8 cellular contexts compared by ENCODE assay signal in the genomic region with DNA sequence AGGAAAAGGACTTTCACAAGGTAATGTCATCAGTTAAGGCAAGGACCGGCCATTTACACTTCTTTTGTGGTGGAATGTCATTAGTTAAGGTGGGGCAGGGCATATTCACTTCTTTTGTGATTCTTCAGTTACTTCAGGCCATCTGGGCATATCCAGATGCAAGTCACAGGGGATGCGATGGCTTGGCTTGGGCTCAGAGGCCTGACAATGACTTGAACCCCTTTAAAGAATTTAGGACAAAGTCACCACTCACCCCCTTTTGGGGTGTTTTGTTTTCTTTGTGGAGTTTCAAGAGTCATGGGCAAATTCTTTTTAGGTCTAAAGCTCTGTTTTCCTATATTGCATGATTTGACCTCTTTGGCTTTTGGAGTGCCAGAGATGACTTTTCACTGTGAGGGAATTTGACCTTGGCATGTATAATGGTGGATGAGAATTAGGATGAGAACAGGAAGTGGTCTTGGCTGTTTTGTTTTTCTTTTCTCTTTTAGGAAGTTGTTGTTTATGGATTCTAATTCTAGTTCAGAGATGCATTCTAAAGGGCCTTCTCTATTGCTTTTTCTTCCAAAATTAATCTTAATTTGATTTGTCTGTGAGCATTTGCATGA.
DNase-seq lines count a peak whose midpoint lies in the region; ATAC-seq, FAIRE-seq and TF ChIP-seq lines count a peak whose summit lies in the region.
"Not testable (repeated sequence)": the region's sequence is repeated elsewhere in the genome, so short reads cannot be mapped to it uniquely, and the experiment has no call there.

No MANE protein-coding gene starts in this region.

- peak overlapping the region; percentile 52 for H3K27ac ChIP-seq in fibroblast of lung (ENCODE audit: insufficient read depth, low read length)
- H3K27ac ChIP-seq in keratinocyte (ENCODE audit: control insufficient read depth, insufficient read depth, low read length), result peak overlapping the region; percentile 23

- not testable (repeated sequence) for H3K4me3 Mint-ChIP-seq in activated naive CD8-positive, alpha-beta T cell treated with anti-CD3 and anti-CD28 coated beads, Interleukin-2, amount 50 U/mL, for 24 hours; stimulated activated naive CD8-positive, alpha-beta T cell treated with anti-CD3 and anti-CD28 coated beads, Interleukin-15, Interleukin-2, amounts not matched to agents 100 ng/mL and 50 ng/mL, for 24 hours

- H3K9me1 ChIP-seq in keratinocyte (ENCODE audit: control insufficient read depth, extremely low read depth, insufficient read depth, low read length), result not testable (repeated sequence)

- H3K4me1 Mint-ChIP-seq in activated naive CD8-positive, alpha-beta T cell treated with anti-CD3 and anti-CD28 coated beads, Interleukin-2, amount 50 U/mL, for 24 hours, result peaks cover 15% of the 10 kb centered on the region
- peaks cover 16% of the 10 kb centered on the region for H3K4me1 Mint-ChIP-seq in stimulated activated naive CD8-positive, alpha-beta T cell treated with anti-CD3 and anti-CD28 coated beads, Interleukin-15, Interleukin-2, amounts not matched to agents 100 ng/mL and 50 ng/mL, for 24 hours (ENCODE audit: low read depth)

- peak; percentile 3 for ATAC-seq in GM19351 (IDR thresholded peaks at IDR 0.05; ENCODE audit: unreplicated experiment)
- ATAC-seq in HG02973 (IDR thresholded peaks at IDR 0.05; ENCODE audit: unreplicated experiment), result peak; percentile 23
- ATAC-seq in activated naive CD8-positive, alpha-beta T cell treated with anti-CD3 and anti-CD28 coated beads, Interleukin-2, amount 50 U/mL, for 24 hours, result not testable (repeated sequence)

- H2AFZ ChIP-seq in fibroblast of lung (ENCODE audit: low read length); keratinocyte (ENCODE audit: control insufficient read depth, low read length): not testable (repeated sequence)

- peak overlapping the region; percentile 38 for H3K27ac Mint-ChIP-seq in activated naive CD8-positive, alpha-beta T cell treated with anti-CD3 and anti-CD28 coated beads, Interleukin-2, amount 50 U/mL, for 24 hours
- peak overlapping the region; percentile 42 for H3K27ac Mint-ChIP-seq in stimulated activated naive CD8-positive, alpha-beta T cell treated with anti-CD3 and anti-CD28 coated beads, Interleukin-15, Interleukin-2, amounts not matched to agents 100 ng/mL and 50 ng/mL, for 24 hours

- not testable (repeated sequence) for H3K9me3 Mint-ChIP-seq in activated naive CD8-positive, alpha-beta T cell treated with anti-CD3 and anti-CD28 coated beads, Interleukin-2, amount 50 U/mL, for 24 hours; stimulated activated naive CD8-positive, alpha-beta T cell treated with anti-CD3 and anti-CD28 coated beads, Interleukin-15, Interleukin-2, amounts not matched to agents 100 ng/mL and 50 ng/mL, for 24 hours

- H3K4me1 ChIP-seq in fibroblast of lung (ENCODE audit: control insufficient read depth, extremely low read depth, insufficient read depth, low read length), result not testable (repeated sequence)
- H3K4me1 ChIP-seq in keratinocyte (ENCODE audit: control insufficient read depth, extremely low read depth, insufficient read depth, low read length), result peaks cover 15% of the 10 kb centered on the region

- not testable (repeated sequence) for H3K27me3 Mint-ChIP-seq in activated naive CD8-positive, alpha-beta T cell treated with anti-CD3 and anti-CD28 coated beads, Interleukin-2, amount 50 U/mL, for 24 hours; stimulated activated naive CD8-positive, alpha-beta T cell treated with anti-CD3 and anti-CD28 coated beads, Interleukin-15, Interleukin-2, amounts not matched to agents 100 ng/mL and 50 ng/mL, for 24 hours

- H3K36me3 Mint-ChIP-seq in activated naive CD8-positive, alpha-beta T cell treated with anti-CD3 and anti-CD28 coated beads, Interleukin-2, amount 50 U/mL, for 24 hours (ENCODE audit: low read depth); stimulated activated naive CD8-positive, alpha-beta T cell treated with anti-CD3 and anti-CD28 coated beads, Interleukin-15, Interleukin-2, amounts not matched to agents 100 ng/mL and 50 ng/mL, for 24 hours (ENCODE audit: low read depth): not testable (repeated sequence)

- H3K36me3 ChIP-seq in fibroblast of lung (ENCODE audit: control insufficient read depth, insufficient read depth, low read length); keratinocyte (ENCODE audit: control insufficient read depth in 2 of 2, extremely low read depth in 1 of 2, insufficient read depth in 2 of 2, low read length in 2 of 2): not testable (repeated sequence)

- not testable (repeated sequence) for H3K79me2 ChIP-seq in fibroblast of lung (ENCODE audit: control insufficient read depth, insufficient read depth, low read length); keratinocyte (ENCODE audit: control insufficient read depth, insufficient read depth, low read length)

- DNase-seq in EL (peak; percentile 21), M059J (ENCODE audit: low read depth) (peak; percentile 64), fibroblast of lung (ENCODE audit: low read depth in 2 of 2) (peak in 1 of 2 donors; percentile 21)
- DNase-seq in activated naive CD8-positive, alpha-beta T cell treated with anti-CD3 and anti-CD28 coated beads, Interleukin-2, amount 50 U/mL, for 24 hours; keratinocyte (ENCODE audit: low read depth, low spot score): not testable (repeated sequence)

- not testable (repeated sequence) for H3K4me3 ChIP-seq in fibroblast of lung (replicated peaks in 1 of 4; ENCODE audit: control extremely low read depth in 1 of 4, insufficient read depth in 1 of 4, low read depth in 3 of 4, low read length in 4 of 4); keratinocyte (ENCODE audit: control insufficient read depth in 2 of 3, extremely low read depth in 1 of 3, insufficient read depth in 2 of 3, low read depth in 1 of 3, low read length in 3 of 3)

- not testable (repeated sequence) for TF ChIP-seq CTCF in fibroblast of lung (conservative IDR thresholded peaks at IDR 0.05 in 1 of 2, IDR thresholded peaks at IDR 0.05 in 1 of 2; ENCODE audit: low read depth in 1 of 2, low read length in 2 of 2); keratinocyte (optimal IDR thresholded peaks at IDR 0.05 in 1 of 3, IDR thresholded peaks at IDR 0.05 in 1 of 3, conservative IDR thresholded peaks at IDR 0.05 in 1 of 3; ENCODE audit: extremely low read depth in 1 of 3, insufficient read depth in 2 of 3, low read length in 3 of 3)

- H3K9me3 ChIP-seq in fibroblast of lung (ENCODE audit: control insufficient read depth, insufficient read depth, low read depth, low read length); keratinocyte (ENCODE audit: control insufficient read depth, low read depth, low read length): not testable (repeated sequence)

- H3K27me3 ChIP-seq in fibroblast of lung (ENCODE audit: control insufficient read depth, insufficient read depth, low read length); keratinocyte (ENCODE audit: control insufficient read depth, extremely low read depth, insufficient read depth, low read length): not testable (repeated sequence)

- not testable (repeated sequence) for FAIRE-seq in keratinocyte (lab: Jason Lieb, UNC)

- dilution Hi-C loops in keratinocyte (cut with MboI; ENCODE audit: extremely low pct_ligation_motif_present, low sequenced_read_pairs), result not testable (repeated sequence)

- not testable (repeated sequence) for H3K4me2 ChIP-seq in fibroblast of lung (ENCODE audit: extremely low read depth, insufficient read depth, low read length)
- peak overlapping the region; percentile 66 for H3K4me2 ChIP-seq in keratinocyte (ENCODE audit: control insufficient read depth, extremely low read depth, insufficient read depth, low read depth, low read length)

- not testable (repeated sequence) for H3K9ac ChIP-seq in fibroblast of lung (ENCODE audit: insufficient read depth, low read length); keratinocyte (ENCODE audit: control insufficient read depth, extremely low read depth, insufficient read depth, low read length)

- not testable (repeated sequence) for H4K20me1 ChIP-seq in fibroblast of lung (ENCODE audit: control insufficient read depth, extremely low read depth, insufficient read depth, low read length); keratinocyte (ENCODE audit: control insufficient read depth, extremely low read depth, insufficient read depth, low read length)
